ENCODE assay signal across 16 cellular contexts in genomic region chr7:28181921-28182517, GRCh38. TPM values are rescaled to one million over a fixed set of nuclear protein-coding genes. Genes with fewer than 3 reads are reported as not detected.
DNase-seq lines count a peak whose midpoint lies in the region; ATAC-seq, FAIRE-seq and TF ChIP-seq lines count a peak whose summit lies in the region.
"Had no signal": no experiment of that assay in that cellular context is flagged by ENCODE, and none has a peak within 500 bp of the region (broad histone marks: within the 10 kb centered on the region; RNA-seq: fewer than 3 reads in every experiment).

No MANE protein-coding gene starts in this region.

- intact Hi-C loops in heart left ventricle (cut with DNase I) (loop anchor here in 3 of 10 donors (5.0 kb wide), 2 partner anchors 85 to 90 kb away; no protein-coding TSS in a partner anchor), cardiac septum (cut with DNase I) (loop anchor here (5.0 to 10.0 kb wide), 2 partner anchors 75 to 93 kb away; no protein-coding TSS in a partner anchor), natural killer cell (cut with micrococcal nuclease) (loop anchor here (2.0 kb wide), 1 partner anchor 91 kb away; no protein-coding TSS in a partner anchor), aorta (cut with DNase I) (no loop called here)

- H3K36me3 ChIP-seq in heart left ventricle (no peaks in the 10 kb centered on the region), small intestine (ENCODE audit: control insufficient read depth in 2 of 2, insufficient read depth in 2 of 2, low read length in 2 of 2) (no peaks in the 10 kb centered on the region), aorta (ENCODE audit: control insufficient read depth in 1 of 2, insufficient read depth in 2 of 2, low read length in 1 of 2) (no peaks in the 10 kb centered on the region)
- H3K36me3 ChIP-seq: pancreas had no signal

- H3K27me3 Mint-ChIP-seq in brain (peaks cover 19% of the 10 kb centered on the region), natural killer cell (ENCODE audit: low read depth in 2 of 2) (no peaks in the 10 kb centered on the region)

- H3K4me1 ChIP-seq in heart left ventricle: peaks cover 0 to 41% (median 26%) of the 10 kb centered on the region in 12 donors
- no peaks in the 10 kb centered on the region for H3K4me1 ChIP-seq in small intestine (ENCODE audit: control insufficient read depth in 2 of 2, insufficient read depth in 1 of 2, low read depth in 1 of 2, low read length in 1 of 2)
- no peaks in the 10 kb centered on the region for H3K4me1 ChIP-seq in aorta (ENCODE audit: control insufficient read depth in 1 of 2, insufficient read depth in 2 of 2, low read length in 2 of 2)

- H3K4me3 Mint-ChIP-seq in brain: peak overlapping the region; percentile 32 to 95 (median 65)
- peak overlapping the region; percentile 90 for H3K4me3 Mint-ChIP-seq in natural killer cell

- no peak for FAIRE-seq in small intestine (lab: Jason Lieb, UNC)
- FAIRE-seq: frontal cortex had no signal

- no peaks in the 10 kb centered on the region for H3K36me3 Mint-ChIP-seq in brain
- no peaks in the 10 kb centered on the region for H3K36me3 Mint-ChIP-seq in natural killer cell

- WGBS in heart left ventricle, 4 donors: 45 to 51% (median 46%) methylated on average over 3 of the region's 3 CpGs
- WGBS in small intestine, 3 donors: 29 to 55% (median 49%) methylated on average over 3 of the region's 3 CpGs
- WGBS in aorta, 2 donors: 23 to 33% methylated on average over 3 of the region's 3 CpGs

- TF ChIP-seq CTCF in heart left ventricle (IDR thresholded peaks at IDR 0.05): no peak
- no peak for TF ChIP-seq CTCF in brain (conservative IDR thresholded peaks at IDR 0.05)
- TF ChIP-seq CTCF in natural killer cell (IDR thresholded peaks at IDR 0.05): no peak

- H3K27me3 ChIP-seq in heart left ventricle (no peaks in the 10 kb centered on the region), small intestine (ENCODE audit: control insufficient read depth in 2 of 2, insufficient read depth in 2 of 2, low read length in 2 of 2) (no peaks in the 10 kb centered on the region), aorta (ENCODE audit: control insufficient read depth in 1 of 2, insufficient read depth in 2 of 2, low read length in 1 of 2) (no peaks in the 10 kb centered on the region)
- H3K27me3 ChIP-seq: pancreas, SJSA1 had no signal

- DNase-seq in heart left ventricle: peak in 2 of 5 donors; percentile 16 to 28
- DNase-seq in cardiac septum (ENCODE audit: low spot score): no peak
- no peak for DNase-seq in natural killer cell
- no peak for DNase-seq in NCI-H2227 (lab: John Stamatoyannopoulos, UW; ENCODE audit: unreplicated experiment)
- DNase-seq in small intestine: no peak
- DNase-seq in aorta: no peak
- DNase-seq: activated T-cell treated with anti-CD3 and anti-CD28 coated beads for 4 hours; effector memory CD4-positive, alpha-beta T cell; H7; kidney glomerular epithelial cell; NCI-H146 had no signal

- H3K27ac ChIP-seq in heart left ventricle (peak overlapping the region in 9 of 12 donors; percentile 20 to 91 (median 63)), small intestine (ENCODE audit: low read depth in 1 of 2, low read length in 1 of 2) (no peak overlapping the region), aorta (ENCODE audit: low read depth in 1 of 2, low read length in 2 of 2) (no peak overlapping the region)
- H3K27ac ChIP-seq: SJSA1 had no signal

- H3K4me3 ChIP-seq in heart left ventricle (no peak overlapping the region), small intestine (ENCODE audit: low read depth in 1 of 2, low read length in 2 of 2) (no peak overlapping the region), aorta (ENCODE audit: low read length in 2 of 2) (no peak overlapping the region)
- H3K4me3 ChIP-seq: pancreas, SJSA1 had no signal

- ATAC-seq in heart left ventricle (peak in 3 of 4 donors; percentile 13 to 44 (median 35)), natural killer cell (no peak), HG03097 (IDR thresholded peaks at IDR 0.05; ENCODE audit: low FRiP score, unreplicated experiment) (no peak), aorta (ENCODE audit: low FRiP score) (no peak)
- ATAC-seq: pancreas had no signal

- H3K4me1 Mint-ChIP-seq in brain (peaks cover 36% of the 10 kb centered on the region), natural killer cell (peaks cover 35 to 48% of the 10 kb centered on the region in 2 donors)

- H3K9me3 ChIP-seq in heart left ventricle (no peaks in the 10 kb centered on the region), small intestine (ENCODE audit: control insufficient read depth, low read depth) (no peaks in the 10 kb centered on the region), aorta (ENCODE audit: control insufficient read depth, low read length) (no peaks in the 10 kb centered on the region)
- H3K9me3 ChIP-seq: pancreas, SJSA1 had no signal

- H3K9me3 Mint-ChIP-seq in brain (no peaks in the 10 kb centered on the region), natural killer cell (no peaks in the 10 kb centered on the region)

- H3K27ac Mint-ChIP-seq in brain (peak overlapping the region in 3 of 5 experiments; percentile 45 to 72 (median 57)), natural killer cell (peak overlapping the region; percentile 93 to 98)

- no peak for TF ChIP-seq POLR2A in heart left ventricle (IDR thresholded peaks at IDR 0.05)

RNA-seq across cellular contexts. Expression of gene JAZF1, which starts 1.4 kb away (rescaled TPM):
- total RNA-seq in heart left ventricle (10 to 100 TPM; 18.3 to 46.2 (median 29.3) TPM), cardiac septum (42.5 TPM), natural killer cell (10 to 100 TPM; 82.5 to 89.7 (median 87.6) TPM), aorta (10 to 100 TPM; 23.8 to 38.8 TPM)
- polyA plus RNA-seq in heart left ventricle (10 to 100 TPM; 10.3 to 20.4 TPM), brain (ENCODE audit: insufficient read depth, low read depth, low replicate concordance) (11.3 TPM), small intestine (1 to 10 TPM in 2 of 3 donors, under 1 TPM in 1; 0.67 to 3.6 (median 3.5) TPM), aorta (10 to 100 TPM; 13.5 to 18.8 TPM)

Comparison
In these comparisons a context has a peak if more than half of its experiments do, and no peak if none do; other contexts are left out.
1. ATAC-seq: peak in heart left ventricle (3 of 4); none in natural killer cell (0 of 3), HG03097 (single experiment) and aorta (single experiment).
2. H3K27ac ChIP-seq: peak in heart left ventricle (9 of 12); none in small intestine (0 of 2) and aorta (0 of 2).
3. intact Hi-C loops: an anchor here in cardiac septum (5.0 to 10.0 kb wide) and natural killer cell (2.0 kb wide); none called in aorta.